ENCODE assay signal across 8 cellular contexts in the genomic region with DNA sequence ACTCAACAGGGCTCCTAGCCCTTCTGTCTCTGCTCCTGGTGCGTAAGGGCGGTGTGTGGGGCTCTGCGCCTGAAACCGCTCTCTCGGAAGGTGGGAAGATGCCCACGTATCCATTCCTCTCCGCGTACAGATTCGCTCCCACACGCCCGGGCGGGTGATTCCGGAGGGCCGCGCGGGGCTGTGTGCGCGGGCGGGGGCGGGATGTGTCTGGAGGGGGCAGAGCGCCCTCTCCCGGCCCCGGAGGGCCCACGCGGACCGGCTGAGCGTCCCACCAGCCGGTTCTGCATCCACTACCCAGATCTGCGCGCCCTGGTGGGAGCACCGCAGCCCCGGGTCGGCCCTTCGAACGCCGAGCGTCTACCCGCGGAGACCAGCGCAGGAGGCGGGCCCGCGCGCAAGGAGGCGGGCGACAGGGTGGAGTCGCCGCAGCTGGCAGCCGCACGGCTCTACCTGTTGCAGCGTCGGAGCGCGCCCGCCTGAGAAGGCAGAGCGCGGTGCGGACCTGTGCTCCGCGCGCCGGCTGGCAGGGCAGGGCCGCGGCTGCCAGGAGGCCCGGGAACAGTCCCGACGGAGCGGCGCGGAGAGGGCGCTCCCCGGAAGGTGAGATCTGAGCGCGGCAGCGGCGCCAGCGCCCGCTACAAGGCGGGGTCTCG. TPM values are rescaled to one million over a fixed set of nuclear protein-coding genes. Genes with fewer than 3 reads are reported as not detected.
DNase-seq lines count a peak whose midpoint lies in the region; ATAC-seq and TF ChIP-seq lines count a peak whose summit lies in the region.

No MANE protein-coding gene starts in this region.

- peak overlapping the region; percentile 95 for H2AFZ ChIP-seq in neuron (ENCODE audit: low read depth, low read length)

- no peak overlapping the region for H3K27ac ChIP-seq in A673 (ENCODE audit: low read depth, low read length, poor library complexity, severe bottlenecking)
- H3K27ac ChIP-seq in thoracic aorta = no peak overlapping the region

- H3K27ac Mint-ChIP-seq in activated T-cell treated with anti-CD3 and anti-CD28 coated beads, Interleukin-2, amount 50 U/mL, for 72 hours = no peak overlapping the region

- no peaks in the 10 kb centered on the region for H3K36me3 Mint-ChIP-seq in activated T-cell treated with anti-CD3 and anti-CD28 coated beads, Interleukin-2, amount 50 U/mL, for 72 hours (ENCODE audit: insufficient read depth in 2 of 2)

- no peaks in the 10 kb centered on the region for H3K9me3 Mint-ChIP-seq in activated T-cell treated with anti-CD3 and anti-CD28 coated beads, Interleukin-2, amount 50 U/mL, for 72 hours

- CTCF ChIA-PET in A673 (lab: Charles Lee) = interaction anchor here (1.0 kb wide), 2 partner anchors 87 to 175 kb away, joined by 3 to 8 read pairs; no protein-coding TSS in a partner anchor

- peaks cover 85% of the 10 kb centered on the region for H3K27me3 ChIP-seq in A673 (replicated peaks; ENCODE audit: insufficient read depth, low read depth, low read length, poor library complexity)
- H3K27me3 ChIP-seq in neuron (ENCODE audit: insufficient read depth, low read length) = peaks cover 71% of the 10 kb centered on the region
- H3K27me3 ChIP-seq in thoracic aorta (replicated peaks; ENCODE audit: insufficient read depth) = no peaks in the 10 kb centered on the region

- H3K27me3 Mint-ChIP-seq in activated T-cell treated with anti-CD3 and anti-CD28 coated beads, Interleukin-2, amount 50 U/mL, for 72 hours (ENCODE audit: low read depth) = peaks cover 80% of the 10 kb centered on the region

- H3K4me1 ChIP-seq in A673 (ENCODE audit: insufficient read depth, low read length, poor library complexity, severe bottlenecking) = peaks cover 18% of the 10 kb centered on the region
- H3K4me1 ChIP-seq in neuron (ENCODE audit: insufficient read depth, low read length) = peaks cover 7% of the 10 kb centered on the region
- H3K4me1 ChIP-seq in thoracic aorta (ENCODE audit: control insufficient read depth in 1 of 2, low read depth in 2 of 2) = peaks cover 14 to 27% of the 10 kb centered on the region in 2 donors

- peak; percentile 74 for DNase-seq in A673 (ENCODE audit: low spot score)
- DNase-seq in NCI-H345 treated with DMSO at 0.1 percent for 48 hours (lab: John Stamatoyannopoulos, UW; ENCODE audit: unreplicated experiment) = peak; percentile 61
- DNase-seq in activated T-cell treated with anti-CD3 and anti-CD28 coated beads, Interleukin-2, amount 50 U/mL, for 72 hours = peak; percentile 70 to 71
- peak; percentile 53 for DNase-seq in foreskin melanocyte
- DNase-seq in thoracic aorta (ENCODE audit: low spot score) = no peak

- no TSS peak for BruUV-seq in A673 (replicated peaks; lab: Mats Ljungman, UMichigan)

- POLR2A ChIA-PET in A673 (lab: Charles Lee; ENCODE audit: low non-redundant PET) = no interaction called here

- no peaks in the 10 kb centered on the region for H3K36me3 ChIP-seq in A673 (ENCODE audit: insufficient read depth, low read length, poor library complexity, severe bottlenecking)
- H3K36me3 ChIP-seq in neuron (ENCODE audit: insufficient read depth, low read length) = no peaks in the 10 kb centered on the region
- no peaks in the 10 kb centered on the region for H3K36me3 ChIP-seq in thoracic aorta

- peak overlapping the region; percentile 49 for H3K4me3 ChIP-seq in A673 (ENCODE audit: low read depth, low read length, poor library complexity, severe bottlenecking)
- H3K4me3 ChIP-seq in neuron (ENCODE audit: low read length) = peak overlapping the region; percentile 46
- H3K4me3 ChIP-seq in thoracic aorta = peak overlapping the region; percentile 74

- intact Hi-C loops in A673 (cut with micrococcal nuclease; ENCODE audit: unreplicated experiment) = loop anchor here (2.0 kb wide), 1 partner anchor 88 kb away; no protein-coding TSS in a partner anchor

- H3K9me3 ChIP-seq in A673 (ENCODE audit: low read depth, low read length, poor library complexity, severe bottlenecking) (no peaks in the 10 kb centered on the region), neuron (ENCODE audit: low read length) (peaks cover 2% of the 10 kb centered on the region), thoracic aorta (no peaks in the 10 kb centered on the region)

- TF ChIP-seq CTCF in A673 (conservative IDR thresholded peaks at IDR 0.05; ENCODE audit: low read depth, low read length) (peak; percentile 74), thoracic aorta (IDR thresholded peaks at IDR 0.05) (no peak)

- H3K4me1 Mint-ChIP-seq in activated T-cell treated with anti-CD3 and anti-CD28 coated beads, Interleukin-2, amount 50 U/mL, for 72 hours (ENCODE audit: low read depth) = peaks cover 22% of the 10 kb centered on the region

- peak overlapping the region; percentile 75 to 92 for H3K4me3 Mint-ChIP-seq in activated T-cell treated with anti-CD3 and anti-CD28 coated beads, Interleukin-2, amount 50 U/mL, for 72 hours

- ATAC-seq in GM18502 (IDR thresholded peaks at IDR 0.05; ENCODE audit: poor library complexity, unreplicated experiment) (peak; percentile 81), HG03039 (IDR thresholded peaks at IDR 0.05; ENCODE audit: unreplicated experiment) (peak; percentile 55), thoracic aorta (ENCODE audit: insufficient number of reproducible peaks, low FRiP score, low read depth) (no peak)
- peak; percentile 83 to 85 for ATAC-seq in activated T-cell treated with anti-CD3 and anti-CD28 coated beads, Interleukin-2, amount 50 U/mL, for 72 hours (replicated peaks in 1 of 2)

RNA-seq across cellular contexts. Expression of a gene that starts 1.4 kb away (rescaled TPM):
- total RNA-seq in A673 (2021) = 0.11 TPM in 1 of 2 replicates, not detected in the other
- total RNA-seq in activated T-cell treated with anti-CD3 and anti-CD28 coated beads, Interleukin-2, amount 50 U/mL, for 72 hours = not detected
- under 1 TPM; 0.14 to 0.92 TPM for total RNA-seq in thoracic aorta
